Comparison of ENCODE assay signal across 10 cellular contexts in genomic region chr10:122149138-122149606, GRCh38.
DNase-seq lines count a peak whose midpoint lies in the region; ATAC-seq and TF ChIP-seq lines count a peak whose summit lies in the region.
"Had no signal": no experiment of that assay in that cellular context is flagged by ENCODE, and none has a peak within 500 bp of the region (broad histone marks: within the 10 kb centered on the region; RNA-seq: fewer than 3 reads in every experiment).

No MANE protein-coding gene starts in this region.

- H3K4me2 ChIP-seq in hepatocyte, result no peak overlapping the region

- H3K36me3 ChIP-seq in hepatocyte (replicated peaks; ENCODE audit: insufficient read depth, low read depth), result peaks cover 5% of the 10 kb centered on the region
- peaks cover 0 to 18% (median 7%) of the 10 kb centered on the region in 4 donors for H3K36me3 ChIP-seq in sigmoid colon

- peak; percentile 5 for DNase-seq in GF-D8 (lab: John Stamatoyannopoulos, UW)
- DNase-seq in cardiac fibroblast (ENCODE audit: low read depth in 2 of 2), result peak; percentile 41 to 96
- DNase-seq in hepatocyte (ENCODE audit: low spot score), result no peak
- DNase-seq in sigmoid colon, result peak; percentile 86
- DNase-seq in middle frontal gyrus (ENCODE audit: extremely low spot score, low spot score), result no peak
- no peak for DNase-seq in stimulated activated naive CD8-positive, alpha-beta T cell treated with anti-CD3 and anti-CD28 coated beads, Interleukin-15, Interleukin-2, amounts not matched to agents 100 U/mL and 50 U/mL, for 24 hours
- DNase-seq in stimulated activated naive B cell treated with anti-CD40 and anti-IgM and Interleukin-4, amounts not matched to agents 10 μg/mL and 1 μg/mL and 100 μg/mL, for 72 hours, result no peak
- DNase-seq in SIG-M5 (lab: John Stamatoyannopoulos, UW), result no peak
- DNase-seq: NCI-H146 had no signal

- no peaks in the 10 kb centered on the region for H4K20me1 ChIP-seq in hepatocyte (ENCODE audit: insufficient read depth, poor library complexity, severe bottlenecking)

- no peak for TF ChIP-seq POLR2A in sigmoid colon (IDR thresholded peaks at IDR 0.05)

- no peak overlapping the region for H3K27ac Mint-ChIP-seq in stimulated activated naive B cell treated with anti-CD40 and anti-IgM and Interleukin-4, amounts not matched to agents 10 μg/mL and 1 μg/mL and 100 μg/mL, for 72 hours
- H3K27ac Mint-ChIP-seq: dendritic cell treated with granulocyte-macrophage colony-stimulating factor and Interleukin-4, amounts not matched to agents 40 ng/mL and 50 ng/mL, for 4 days had no signal

- TF ChIP-seq EP300 in sigmoid colon (IDR thresholded peaks at IDR 0.05), result no peak

- intact Hi-C loops in sigmoid colon (cut with DNase I), result loop anchor here (10.0 kb wide), 1 partner anchor 286 kb away; no protein-coding TSS in a partner anchor

- H3K27me3 ChIP-seq in hepatocyte (no peaks in the 10 kb centered on the region), sigmoid colon (no peaks in the 10 kb centered on the region)

- H3K4me3 Mint-ChIP-seq in stimulated activated naive B cell treated with anti-CD40 and anti-IgM and Interleukin-4, amounts not matched to agents 10 μg/mL and 1 μg/mL and 100 μg/mL, for 72 hours, result no peak overlapping the region
- H3K4me3 Mint-ChIP-seq: dendritic cell treated with granulocyte-macrophage colony-stimulating factor and Interleukin-4, amounts not matched to agents 40 ng/mL and 50 ng/mL, for 4 days had no signal

- peaks cover 0 to 2% of the 10 kb centered on the region in 2 donors for H3K36me3 Mint-ChIP-seq in stimulated activated naive B cell treated with anti-CD40 and anti-IgM and Interleukin-4, amounts not matched to agents 10 μg/mL and 1 μg/mL and 100 μg/mL, for 72 hours

- peaks cover 5% of the 10 kb centered on the region for H3K4me1 ChIP-seq in hepatocyte (ENCODE audit: insufficient read depth)
- H3K4me1 ChIP-seq in sigmoid colon, result peaks cover 0 to 63% (median 50%) of the 10 kb centered on the region in 4 donors

- TF ChIP-seq CTCF in cardiac fibroblast (IDR thresholded peaks at IDR 0.05; ENCODE audit: low read depth, low read length), result no peak
- TF ChIP-seq CTCF in hepatocyte (IDR thresholded peaks at IDR 0.05; ENCODE audit: poor library complexity), result no peak
- no peak for TF ChIP-seq CTCF in sigmoid colon (IDR thresholded peaks at IDR 0.05)

- H3K27me3 Mint-ChIP-seq in stimulated activated naive B cell treated with anti-CD40 and anti-IgM and Interleukin-4, amounts not matched to agents 10 μg/mL and 1 μg/mL and 100 μg/mL, for 72 hours, result peaks cover 3 to 9% of the 10 kb centered on the region in 2 donors

- H3K9me2 ChIP-seq in hepatocyte (replicated peaks; ENCODE audit: insufficient read depth), result no peaks in the 10 kb centered on the region

- no peak for ATAC-seq in stimulated activated naive CD8-positive, alpha-beta T cell treated with anti-CD3 and anti-CD28 coated beads, Interleukin-15, Interleukin-2, amounts not matched to agents 100 U/mL and 50 U/mL, for 24 hours
- ATAC-seq in stimulated activated naive B cell treated with anti-CD40 and anti-IgM and Interleukin-4, amounts not matched to agents 10 μg/mL and 1 μg/mL and 100 μg/mL, for 72 hours (replicated peaks), result no peak

- H2AFZ ChIP-seq in hepatocyte, result no peak overlapping the region

- peaks cover 8% of the 10 kb centered on the region for H3K79me2 ChIP-seq in hepatocyte

- H3K4me3 ChIP-seq in cardiac fibroblast (replicated peaks in 1 of 2; ENCODE audit: low read depth in 2 of 2, low read length in 2 of 2) (no peak overlapping the region), hepatocyte (no peak overlapping the region), sigmoid colon (peak overlapping the region in 1 of 4 donors; percentile 11)

- no peaks in the 10 kb centered on the region for H3K4me1 Mint-ChIP-seq in stimulated activated naive B cell treated with anti-CD40 and anti-IgM and Interleukin-4, amounts not matched to agents 10 μg/mL and 1 μg/mL and 100 μg/mL, for 72 hours

- H3K9me3 ChIP-seq in hepatocyte (ENCODE audit: low read depth) (peaks cover 5% of the 10 kb centered on the region), sigmoid colon (no peaks in the 10 kb centered on the region)

- peaks cover 4 to 6% of the 10 kb centered on the region in 2 donors for H3K9me3 Mint-ChIP-seq in stimulated activated naive B cell treated with anti-CD40 and anti-IgM and Interleukin-4, amounts not matched to agents 10 μg/mL and 1 μg/mL and 100 μg/mL, for 72 hours

- H3K27ac ChIP-seq in hepatocyte, result peak overlapping the region; percentile 53
- H3K27ac ChIP-seq in sigmoid colon, result peak overlapping the region; percentile 68 to 84 (median 80)

- 81% methylated on average over 8 of the region's 12 CpGs for WGBS in hepatocyte (ENCODE audit: low lambda C conversion rate, missing lambda C conversion rate)
- WGBS in sigmoid colon, 2 donors, result 68 to 74% methylated on average over 12 of the region's 12 CpGs

Comparison
In these comparisons a context has a peak if more than half of its experiments do, and no peak if none do; other contexts are left out.
1. DNase-seq: peak in GF-D8 (single experiment), cardiac fibroblast (2 of 2) and sigmoid colon (single experiment); none in hepatocyte (single experiment), middle frontal gyrus (single experiment), stimulated activated naive CD8-positive, alpha-beta T cell treated with anti-CD3 and anti-CD28 coated beads, Interleukin-15, Interleukin-2, amounts not matched to agents 100 U/mL and 50 U/mL, for 24 hours (single experiment), stimulated activated naive B cell treated with anti-CD40 and anti-IgM and Interleukin-4, amounts not matched to agents 10 μg/mL and 1 μg/mL and 100 μg/mL, for 72 hours (single experiment) and SIG-M5 (single experiment).